1 cellular context compared by ENCODE assay signal in the genomic region with DNA sequence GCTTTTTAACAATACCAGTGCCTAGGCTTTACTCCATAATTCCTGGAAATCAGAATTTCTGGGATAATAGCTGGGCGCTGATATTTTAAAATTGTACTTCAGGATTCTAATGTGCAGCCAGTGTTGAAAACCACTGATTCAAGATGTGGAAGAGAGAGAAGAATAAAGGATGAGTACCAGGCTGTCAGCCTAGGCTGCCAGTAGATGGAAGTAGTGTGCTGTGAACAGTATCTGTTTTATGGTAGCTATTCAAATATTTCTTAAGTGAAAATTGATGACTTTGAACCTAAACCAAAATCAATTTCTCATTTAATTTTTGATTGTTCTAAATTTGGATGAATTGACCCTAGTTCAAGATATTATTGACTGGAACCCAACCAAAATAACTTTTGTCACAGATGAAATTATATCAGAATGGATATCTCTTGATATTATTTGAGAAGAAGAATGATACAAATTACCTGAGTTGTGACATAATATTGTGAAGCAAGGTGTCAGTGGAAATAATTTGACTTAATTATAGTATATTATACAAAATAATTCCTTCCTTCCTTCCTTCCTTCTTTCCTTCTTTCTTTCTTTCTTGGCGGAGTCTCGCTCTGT.
TF ChIP-seq lines count a peak whose summit lies in the region.

No MANE protein-coding gene starts in this region.

TF ChIP-seq in HepG2, 621 proteins besides CTCF, POLR2A, EP300 and RAD21 (continued from another document):
- TF ChIP-seq, protein P1, sequence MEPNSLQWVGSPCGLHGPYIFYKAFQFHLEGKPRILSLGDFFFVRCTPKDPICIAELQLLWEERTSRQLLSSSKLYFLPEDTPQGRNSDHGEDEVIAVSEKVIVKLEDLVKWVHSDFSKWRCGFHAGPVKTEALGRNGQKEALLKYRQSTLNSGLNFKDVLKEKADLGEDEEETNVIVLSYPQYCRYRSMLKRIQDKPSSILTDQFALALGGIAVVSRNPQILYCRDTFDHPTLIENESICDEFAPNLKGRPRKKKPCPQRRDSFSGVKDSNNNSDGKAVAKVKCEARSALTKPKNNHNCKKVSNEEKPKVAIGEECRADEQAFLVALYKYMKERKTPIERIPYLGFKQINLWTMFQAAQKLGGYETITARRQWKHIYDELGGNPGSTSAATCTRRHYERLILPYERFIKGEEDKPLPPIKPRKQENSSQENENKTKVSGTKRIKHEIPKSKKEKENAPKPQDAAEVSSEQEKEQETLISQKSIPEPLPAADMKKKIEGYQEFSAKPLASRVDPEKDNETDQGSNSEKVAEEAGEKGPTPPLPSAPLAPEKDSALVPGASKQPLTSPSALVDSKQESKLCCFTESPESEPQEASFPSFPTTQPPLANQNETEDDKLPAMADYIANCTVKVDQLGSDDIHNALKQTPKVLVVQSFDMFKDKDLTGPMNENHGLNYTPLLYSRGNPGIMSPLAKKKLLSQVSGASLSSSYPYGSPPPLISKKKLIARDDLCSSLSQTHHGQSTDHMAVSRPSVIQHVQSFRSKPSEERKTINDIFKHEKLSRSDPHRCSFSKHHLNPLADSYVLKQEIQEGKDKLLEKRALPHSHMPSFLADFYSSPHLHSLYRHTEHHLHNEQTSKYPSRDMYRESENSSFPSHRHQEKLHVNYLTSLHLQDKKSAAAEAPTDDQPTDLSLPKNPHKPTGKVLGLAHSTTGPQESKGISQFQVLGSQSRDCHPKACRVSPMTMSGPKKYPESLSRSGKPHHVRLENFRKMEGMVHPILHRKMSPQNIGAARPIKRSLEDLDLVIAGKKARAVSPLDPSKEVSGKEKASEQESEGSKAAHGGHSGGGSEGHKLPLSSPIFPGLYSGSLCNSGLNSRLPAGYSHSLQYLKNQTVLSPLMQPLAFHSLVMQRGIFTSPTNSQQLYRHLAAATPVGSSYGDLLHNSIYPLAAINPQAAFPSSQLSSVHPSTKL (CRISPR knock-in tag; IDR thresholded peaks at IDR 0.05): 0 out of 2 replicates have a peak, but pooled peaks have one; percentile 19
- TF ChIP-seq ZNF652 (CRISPR knock-in tag; IDR thresholded peaks at IDR 0.05; ENCODE audit: borderline replicate concordance, low read depth): peak; percentile 54
- TF ChIP-seq PPARG (CRISPR knock-in tag; conservative IDR thresholded peaks at IDR 0.05): 0 out of 2 replicates have a peak, but pooled peaks have one; percentile 16
- peak; percentile 90 for TF ChIP-seq SMC3 (IDR thresholded peaks at IDR 0.05; ENCODE audit: low read length)
- no peak for TF ChIP-seq ZFP36L1 (CRISPR knock-in tag; IDR thresholded peaks at IDR 0.05)
- no peak for TF ChIP-seq YY1 (IDR thresholded peaks at IDR 0.05; ENCODE audit: insufficient read depth, insufficient replicate concordance, low read depth, low read length)
- TF ChIP-seq ETV5 (CRISPR knock-in tag; IDR thresholded peaks at IDR 0.05; ENCODE audit: borderline replicate concordance): no peak
